1 cellular context compared by ENCODE assay signal in the genomic region with DNA sequence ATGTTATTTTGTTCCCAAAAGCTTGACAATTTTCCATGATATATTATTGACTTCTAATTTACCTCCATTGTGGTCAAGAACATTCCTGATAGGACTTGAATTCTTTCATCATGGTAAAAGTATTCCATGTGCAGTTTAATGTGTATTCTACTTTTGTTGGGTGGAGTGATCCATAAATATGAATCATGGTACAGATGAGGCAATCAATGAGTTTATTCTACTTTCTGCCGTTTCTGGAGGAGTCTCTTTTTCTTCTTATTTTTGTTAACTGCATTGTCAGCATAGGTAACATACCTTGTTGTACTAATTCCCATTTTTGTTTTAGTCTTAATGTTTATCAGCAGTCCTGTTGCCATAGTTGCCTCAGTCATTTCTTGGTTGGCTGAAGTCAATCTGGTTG.
A peak's percentile ranks its signal among the peaks of the same experiment; 100 is the strongest.
TF ChIP-seq lines count a peak whose summit lies in the region.

No MANE protein-coding gene starts in this region.

TF ChIP-seq in IMR-90, 13 proteins besides CTCF, POLR2A, EP300 and RAD21:
- TF ChIP-seq RCOR1 (IDR thresholded peaks at IDR 0.05; ENCODE audit: insufficient replicate concordance, low read length), result no peak
- TF ChIP-seq, protein P1, sequence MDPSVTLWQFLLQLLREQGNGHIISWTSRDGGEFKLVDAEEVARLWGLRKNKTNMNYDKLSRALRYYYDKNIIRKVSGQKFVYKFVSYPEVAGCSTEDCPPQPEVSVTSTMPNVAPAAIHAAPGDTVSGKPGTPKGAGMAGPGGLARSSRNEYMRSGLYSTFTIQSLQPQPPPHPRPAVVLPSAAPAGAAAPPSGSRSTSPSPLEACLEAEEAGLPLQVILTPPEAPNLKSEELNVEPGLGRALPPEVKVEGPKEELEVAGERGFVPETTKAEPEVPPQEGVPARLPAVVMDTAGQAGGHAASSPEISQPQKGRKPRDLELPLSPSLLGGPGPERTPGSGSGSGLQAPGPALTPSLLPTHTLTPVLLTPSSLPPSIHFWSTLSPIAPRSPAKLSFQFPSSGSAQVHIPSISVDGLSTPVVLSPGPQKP (IDR thresholded peaks at IDR 0.05; ENCODE audit: borderline replicate concordance, low read depth, low read length), result no peak
- TF ChIP-seq NFE2L2 (IDR thresholded peaks at IDR 0.05; ENCODE audit: low read depth, low read length), result no peak
- TF ChIP-seq SMC3 (IDR thresholded peaks at IDR 0.05; ENCODE audit: low read depth, low read length), result no peak
- TF ChIP-seq CEBPB (IDR thresholded peaks at IDR 0.05; ENCODE audit: low read depth, low read length), result peak; percentile 76
- peak; percentile 35; the same call in 1 of the 2 replicates for TF ChIP-seq MAFK (IDR thresholded peaks at IDR 0.05; ENCODE audit: low read depth, low read length)
- TF ChIP-seq BHLHE40 (IDR thresholded peaks at IDR 0.05; ENCODE audit: low read depth, low read length), result no peak
